Comparison of ENCODE assay signal across 8 cellular contexts in the genomic region with DNA sequence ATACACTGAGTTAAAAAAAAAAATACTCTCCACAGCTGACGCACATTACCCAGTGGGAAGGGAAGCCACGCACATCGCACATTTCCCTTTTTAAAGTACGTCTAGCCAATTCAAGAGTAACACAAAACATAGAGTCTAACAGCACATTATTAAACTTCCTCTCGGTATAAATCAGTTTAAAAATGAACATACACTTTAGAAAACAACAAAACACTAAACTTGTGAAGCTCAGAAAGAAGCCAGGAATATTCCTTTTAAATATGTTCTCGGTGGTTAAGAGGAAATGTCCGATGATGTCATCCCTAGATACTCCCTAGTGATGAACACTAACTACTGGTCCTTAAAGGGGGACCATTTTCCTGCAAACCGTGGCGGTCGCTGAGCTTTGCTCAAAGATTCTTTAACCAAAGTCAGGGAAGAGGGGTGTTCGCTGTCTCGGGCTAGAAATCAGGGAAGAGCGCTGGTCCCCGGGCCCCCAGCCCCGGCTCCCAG. TPM values are rescaled to one million over a fixed set of nuclear protein-coding genes. Genes with fewer than 3 reads are reported as not detected.
DNase-seq lines count a peak whose midpoint lies in the region; ATAC-seq and TF ChIP-seq lines count a peak whose summit lies in the region.

No MANE protein-coding gene starts in this region.

- H2BK12ac ChIP-seq in neuronal stem cell (ENCODE audit: low read length): no peak overlapping the region

- ATAC-seq in HG02678 (IDR thresholded peaks at IDR 0.05; ENCODE audit: unreplicated experiment): peak; percentile 55
- ATAC-seq in foreskin keratinocyte: peak; percentile 79

- H3K36me3 Mint-ChIP-seq in activated CD4-positive, alpha-beta memory T cell treated with anti-CD3 and anti-CD28 coated beads, Interleukin-2, amount 10 ng/mL, durations not matched to agents 7 days and 5 days (ENCODE audit: low read depth): peaks cover 2% of the 10 kb centered on the region

- H3K4me3 Mint-ChIP-seq in activated CD4-positive, alpha-beta memory T cell treated with anti-CD3 and anti-CD28 coated beads, Interleukin-2, amount 10 ng/mL, durations not matched to agents 7 days and 5 days: peak overlapping the region; percentile 76

- H3K27me3 ChIP-seq in A673 (replicated peaks; ENCODE audit: insufficient read depth, low read depth, low read length, poor library complexity): no peaks in the 10 kb centered on the region
- H3K27me3 ChIP-seq in foreskin keratinocyte: no peaks in the 10 kb centered on the region
- no peaks in the 10 kb centered on the region for H3K27me3 ChIP-seq in neuronal stem cell (ENCODE audit: control insufficient read depth in 3 of 3, insufficient read depth in 3 of 3, low read depth in 1 of 3, low read length in 3 of 3)

- CTCF ChIA-PET in A673 (lab: Charles Lee): interaction anchor here (0.6 kb wide), 1 partner anchor 168 kb away, joined by 3 read pairs; no protein-coding TSS in a partner anchor
- CTCF ChIA-PET in activated CD4-positive, alpha-beta memory T cell treated with anti-CD3 and anti-CD28 coated beads, Interleukin-2, amount 10 ng/mL, durations not matched to agents 7 days and 5 days (lab: Charles Lee): no interaction called here

- intact Hi-C loops in A673 (cut with micrococcal nuclease; ENCODE audit: unreplicated experiment): no loop called here

- peak overlapping the region; percentile 99 for H2AFZ ChIP-seq in neuronal stem cell (ENCODE audit: low read length)

- POLR2A ChIA-PET in A673 (lab: Charles Lee; ENCODE audit: low non-redundant PET): interaction anchor here (0.6 kb wide), 1 partner anchor 146 kb away, joined by 3 read pairs; no protein-coding TSS in a partner anchor
- POLR2A ChIA-PET in activated CD4-positive, alpha-beta memory T cell treated with anti-CD3 and anti-CD28 coated beads, Interleukin-2, amount 10 ng/mL, durations not matched to agents 7 days and 5 days (lab: Charles Lee): interaction anchor here (0.9 to 1.8 kb wide), 3 partner anchors 10 to 159 kb away, joined by 4 to 20 read pairs (median 4); partner anchors contain the start of gene DUT

- TF ChIP-seq CTCF in A673 (conservative IDR thresholded peaks at IDR 0.05; ENCODE audit: low read depth, low read length) (no peak), GM12875 (IDR thresholded peaks at IDR 0.05; ENCODE audit: borderline replicate concordance, insufficient read depth, low read depth, low read length) (no peak), foreskin keratinocyte (conservative IDR thresholded peaks at IDR 0.05) (no peak)

- H4K8ac ChIP-seq in neuronal stem cell (ENCODE audit: low read depth, low read length): no peak overlapping the region

- BruUV-seq in A673 (replicated peaks; lab: Mats Ljungman, UMichigan): no TSS peak

- H3K4me1 ChIP-seq in A673 (ENCODE audit: insufficient read depth, low read length, poor library complexity, severe bottlenecking) (peaks cover 11% of the 10 kb centered on the region), foreskin keratinocyte (peaks cover 8% of the 10 kb centered on the region), neuronal stem cell (ENCODE audit: control insufficient read depth in 2 of 2, insufficient read depth in 1 of 2, low read depth in 1 of 2, low read length in 2 of 2) (peaks cover 3 to 7% of the 10 kb centered on the region in 2 donors)

- no peak overlapping the region for H3K9ac ChIP-seq in neuronal stem cell (ENCODE audit: low read depth, low read length, poor library complexity)

- peaks cover 3% of the 10 kb centered on the region for H3K79me1 ChIP-seq in neuronal stem cell (ENCODE audit: low read depth, low read length)

- H3K9me3 ChIP-seq in A673 (ENCODE audit: low read depth, low read length, poor library complexity, severe bottlenecking): peaks cover 17% of the 10 kb centered on the region
- H3K9me3 ChIP-seq in neuronal stem cell (replicated peaks in 1 of 2; ENCODE audit: control insufficient read depth in 2 of 2, insufficient read depth in 1 of 2, low read depth in 1 of 2, low read length in 2 of 2): peaks cover 2 to 28% of the 10 kb centered on the region in 2 donors

- no peak overlapping the region for H2BK15ac ChIP-seq in neuronal stem cell (ENCODE audit: low read length)

- WGBS in neuronal stem cell (ENCODE audit: extremely low coverage in 2 of 2, insufficient read length in 2 of 2, insufficient replicate concordance in 1 of 2), 2 donors: no CpG with 5 or more reads among the region's 15 CpGs

- H3K4ac ChIP-seq in neuronal stem cell (ENCODE audit: low read length): peak overlapping the region; percentile 76

- no peak overlapping the region for H4K91ac ChIP-seq in neuronal stem cell (ENCODE audit: low read depth, low read length, poor library complexity)

- H2BK5ac ChIP-seq in neuronal stem cell (ENCODE audit: low read length): peak overlapping the region; percentile 90

- H3K27me3 Mint-ChIP-seq in activated CD4-positive, alpha-beta memory T cell treated with anti-CD3 and anti-CD28 coated beads, Interleukin-2, amount 10 ng/mL, durations not matched to agents 7 days and 5 days: peaks cover 17% of the 10 kb centered on the region

- peaks cover 19% of the 10 kb centered on the region for H3K4me1 Mint-ChIP-seq in activated CD4-positive, alpha-beta memory T cell treated with anti-CD3 and anti-CD28 coated beads, Interleukin-2, amount 10 ng/mL, durations not matched to agents 7 days and 5 days

- H3K4me3 ChIP-seq in A673 (ENCODE audit: low read depth, low read length, poor library complexity, severe bottlenecking) (peak overlapping the region; percentile 74), GM12875 (ENCODE audit: low read depth, low read length) (peak overlapping the region; percentile 87), neuronal stem cell (ENCODE audit: low read length in 2 of 2) (peak overlapping the region; percentile 55 to 89)

- no peak overlapping the region for H3K23ac ChIP-seq in neuronal stem cell (ENCODE audit: low read depth, low read length, poor library complexity)

- no peak overlapping the region for H2BK120ac ChIP-seq in neuronal stem cell (ENCODE audit: low read depth, low read length)

- H3K9me3 Mint-ChIP-seq in activated CD4-positive, alpha-beta memory T cell treated with anti-CD3 and anti-CD28 coated beads, Interleukin-2, amount 10 ng/mL, durations not matched to agents 7 days and 5 days: peaks cover 5% of the 10 kb centered on the region

- H3K36me3 ChIP-seq in A673 (ENCODE audit: insufficient read depth, low read length, poor library complexity, severe bottlenecking) (no peaks in the 10 kb centered on the region), neuronal stem cell (replicated peaks in 1 of 2; ENCODE audit: control insufficient read depth in 2 of 2, insufficient read depth in 2 of 2, low read length in 2 of 2) (peaks cover 1 to 22% of the 10 kb centered on the region in 2 donors)

- peak; percentile 69 for DNase-seq in A673 (ENCODE audit: low spot score)
- peak in 2 of 3 experiments; percentile 32 to 83 for DNase-seq in NCI-H1417 (lab: John Stamatoyannopoulos, UW)
- DNase-seq in activated CD4-positive, alpha-beta memory T cell treated with anti-CD3 and anti-CD28 coated beads, Interleukin-2, amount 10 ng/mL, durations not matched to agents 7 days and 5 days: no peak
- peak in 1 of 2 donors; percentile 49 for DNase-seq in foreskin keratinocyte
- no peak for DNase-seq in neuronal stem cell (ENCODE audit: low spot score)
- DNase-seq in foreskin melanocyte: no peak

- peak overlapping the region; percentile 71 for H3K27ac Mint-ChIP-seq in activated CD4-positive, alpha-beta memory T cell treated with anti-CD3 and anti-CD28 coated beads, Interleukin-2, amount 10 ng/mL, durations not matched to agents 7 days and 5 days

- H3K18ac ChIP-seq in neuronal stem cell (ENCODE audit: low read length): peak overlapping the region; percentile 100

- H3K27ac ChIP-seq in A673 (ENCODE audit: low read depth, low read length, poor library complexity, severe bottlenecking): peak overlapping the region; percentile 93
- no peak overlapping the region for H3K27ac ChIP-seq in foreskin keratinocyte
- H3K27ac ChIP-seq in neuronal stem cell (replicated peaks; ENCODE audit: low read length): peak overlapping the region; percentile 94

- no peak overlapping the region for H2AK5ac ChIP-seq in neuronal stem cell (ENCODE audit: low read depth, low read length)

- no peak overlapping the region for H3K14ac ChIP-seq in neuronal stem cell (ENCODE audit: low read length)

- peak overlapping the region; percentile 77 for H3K4me2 ChIP-seq in neuronal stem cell (ENCODE audit: insufficient read depth, low read length, poor library complexity, severe bottlenecking)

RNA-seq across cellular contexts. Expression of gene MYEF2, which starts 0.7 kb away (rescaled TPM):
- 112 TPM in 2 replicates for total RNA-seq in A673 (2021)
- total RNA-seq in activated CD4-positive, alpha-beta memory T cell treated with anti-CD3 and anti-CD28 coated beads, Interleukin-2, amount 10 ng/mL, durations not matched to agents 7 days and 5 days: 10 to 100 TPM; 26.4 to 27.1 TPM
- total RNA-seq in foreskin keratinocyte: 7.6 and 7.9 TPM in 2 replicates
- 3.3 and 3.9 TPM in 2 replicates for polyA plus RNA-seq in foreskin keratinocyte
- 105 TPM for polyA plus RNA-seq in neuronal stem cell (2013, experiment 1 of 2)
- 112 TPM for polyA plus RNA-seq in neuronal stem cell (2013, experiment 2 of 2)

RNA-seq across cellular contexts. Expression of gene CTXN2, which starts 14.0 kb away (rescaled TPM):
- total RNA-seq in A673 (2021): not detected in 2 replicates
- not detected for total RNA-seq in activated CD4-positive, alpha-beta memory T cell treated with anti-CD3 and anti-CD28 coated beads, Interleukin-2, amount 10 ng/mL, durations not matched to agents 7 days and 5 days
- total RNA-seq in foreskin keratinocyte: not detected in 2 replicates
- not detected in 2 replicates for polyA plus RNA-seq in foreskin keratinocyte
- 0.13 TPM for polyA plus RNA-seq in neuronal stem cell (2013, experiment 1 of 2)
- 0.08 TPM for polyA plus RNA-seq in neuronal stem cell (2013, experiment 2 of 2)

RNA-seq across cellular contexts. Expression of gene SLC12A1, which starts 28.7 kb away (rescaled TPM):
- total RNA-seq in A673 (2021) (not detected in 2 replicates), foreskin keratinocyte (not detected in 2 replicates)
- not detected for total RNA-seq in activated CD4-positive, alpha-beta memory T cell treated with anti-CD3 and anti-CD28 coated beads, Interleukin-2, amount 10 ng/mL, durations not matched to agents 7 days and 5 days
- polyA plus RNA-seq in foreskin keratinocyte: not detected in 2 replicates
- polyA plus RNA-seq in neuronal stem cell (2013, experiment 1 of 2): 0.03 TPM
- under 0.01 TPM for polyA plus RNA-seq in neuronal stem cell (2013, experiment 2 of 2)

RNA-seq across cellular contexts. Expression of gene SLC24A5, which starts 56.6 kb away (rescaled TPM):
- not detected in 2 replicates for total RNA-seq in A673 (2021)
- total RNA-seq in activated CD4-positive, alpha-beta memory T cell treated with anti-CD3 and anti-CD28 coated beads, Interleukin-2, amount 10 ng/mL, durations not matched to agents 7 days and 5 days: not detected
- total RNA-seq in foreskin keratinocyte: not detected in 2 replicates
- not detected in 2 replicates for polyA plus RNA-seq in foreskin keratinocyte
- polyA plus RNA-seq in neuronal stem cell (2013, experiment 1 of 2): 0.31 TPM
- polyA plus RNA-seq in neuronal stem cell (2013, experiment 2 of 2): 0.36 TPM

Comparison
In these comparisons a context has a peak if more than half of its experiments do, and no peak if none do; other contexts are left out.
1. DNase-seq: peak in A673 (single experiment) and NCI-H1417 (2 of 3); none in activated CD4-positive, alpha-beta memory T cell treated with anti-CD3 and anti-CD28 coated beads, Interleukin-2, amount 10 ng/mL, durations not matched to agents 7 days and 5 days (single experiment), neuronal stem cell (single experiment) and foreskin melanocyte (single experiment).
2. Peak in every context shown above with its lines, with median percentiles within 50 percentile points of each other: H3K4me3 ChIP-seq.